ENCODE assay signal across 8 cellular contexts in genomic region chr17:7242717-7243576, GRCh38. TPM values are rescaled to one million over a fixed set of nuclear protein-coding genes. Genes with fewer than 3 reads are reported as not detected.
DNase-seq lines count a peak whose midpoint lies in the region; ATAC-seq and TF ChIP-seq lines count a peak whose summit lies in the region.

No MANE protein-coding gene starts in this region.

- H3K4me3 ChIP-seq in choroid plexus epithelial cell (ENCODE audit: low read depth, low read length): peak overlapping the region; percentile 93

- no peak for TF ChIP-seq CTCF in choroid plexus epithelial cell (conservative IDR thresholded peaks at IDR 0.05; ENCODE audit: low read depth, low read length)

- peak; percentile 86 for DNase-seq in A172 (ENCODE audit: low spot score)
- DNase-seq in NCI-H446 treated with DMSO at 0.1 percent for 48 hours (lab: John Stamatoyannopoulos, UW): peak; percentile 88
- peak; percentile 84 to 89 for DNase-seq in activated CD4-positive, alpha-beta T cell treated with anti-CD3 and anti-CD28 coated beads for 24 hours (ENCODE audit: low read depth in 2 of 2)
- DNase-seq in choroid plexus epithelial cell (ENCODE audit: low read depth): peak; percentile 98
- peak; percentile 96 for DNase-seq in kidney tubule cell (ENCODE audit: low spot score)
- DNase-seq in stimulated activated CD4-positive, alpha-beta T cell treated with anti-CD3 and anti-CD28 coated beads, Interleukin-15, amount 100 ng/mL, for 48 hours (ENCODE audit: low read depth in 2 of 2): peak; percentile 83 to 87

- ATAC-seq in GM18867 (IDR thresholded peaks at IDR 0.05; ENCODE audit: unreplicated experiment) (peak; percentile 40), HG03175 (IDR thresholded peaks at IDR 0.05; ENCODE audit: unreplicated experiment) (peak; percentile 39)

RNA-seq across cellular contexts. Expression of gene GABARAP, which starts 0.7 kb away (rescaled TPM):
- 144 and 238 TPM in 2 replicates for total RNA-seq in A172 (2014; rRNA removed; shearing (Covaris generic))

RNA-seq across cellular contexts. Expression of gene PHF23, which starts 3.7 kb away (rescaled TPM):
- total RNA-seq in A172 (2014; rRNA removed; shearing (Covaris generic)): 59.5 and 75.3 TPM in 2 replicates

RNA-seq across cellular contexts. Expression of gene CTDNEP1, which starts 8.6 kb away (rescaled TPM):
- 34.2 and 36.9 TPM in 2 replicates for total RNA-seq in A172 (2014; rRNA removed; shearing (Covaris generic))

RNA-seq across cellular contexts. Expression of gene DVL2, which starts 8.6 kb away (rescaled TPM):
- 65.1 and 82.4 TPM in 2 replicates for total RNA-seq in A172 (2014; rRNA removed; shearing (Covaris generic))

RNA-seq across cellular contexts. Expression of gene ELP5, which starts 9.1 kb away (rescaled TPM):
- 102 and 104 TPM in 2 replicates for total RNA-seq in A172 (2014; rRNA removed; shearing (Covaris generic))

Comparison
In these comparisons a context has a peak if more than half of its experiments do, and no peak if none do; other contexts are left out.
1. Peak in every context shown above with its lines: DNase-seq, ATAC-seq and H3K4me3 ChIP-seq.